Comparison of ENCODE assay signal across 17 cellular contexts in the genomic region with DNA sequence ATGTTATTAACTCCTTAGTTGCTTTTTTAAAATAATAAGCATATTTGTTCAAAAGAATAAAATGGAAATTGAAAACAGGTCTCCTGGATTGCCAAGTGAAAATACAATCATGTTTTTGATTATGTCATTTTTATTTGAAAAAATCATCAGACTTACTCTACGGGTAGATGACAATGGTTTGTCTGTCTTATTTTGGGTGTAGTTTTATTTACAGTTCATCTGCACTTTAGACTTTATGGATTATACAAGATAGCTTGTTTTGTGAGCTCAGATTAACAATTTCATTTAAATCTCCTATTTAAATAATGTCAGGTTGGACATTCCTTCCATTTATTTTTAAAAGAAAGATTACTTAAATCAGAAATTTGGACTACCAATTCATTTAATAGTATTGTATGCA. TPM values are rescaled to one million over a fixed set of nuclear protein-coding genes. Genes with fewer than 3 reads are reported as not detected.
A peak's percentile ranks its signal among the peaks of the same experiment; 100 is the strongest.
DNase-seq lines count a peak whose midpoint lies in the region; ATAC-seq, FAIRE-seq and TF ChIP-seq lines count a peak whose summit lies in the region.
"Had no signal": no experiment of that assay in that cellular context is flagged by ENCODE, and none has a peak within 500 bp of the region (broad histone marks: within the 10 kb centered on the region; RNA-seq: fewer than 3 reads in every experiment).

No MANE protein-coding gene starts in this region.

- H3K9me3 ChIP-seq in hepatocyte (ENCODE audit: low read depth) (no peaks in the 10 kb centered on the region), liver (ENCODE audit: control insufficient read depth in 4 of 4, low read length in 3 of 4) (no peaks in the 10 kb centered on the region)
- H3K9me3 ChIP-seq: BLaER1 treated with 17β-estradiol and CSF1 and Interleukin-3, amounts not matched to agents 10 nM and 100 nM; HAP-1 had no signal

- H3K27me3 ChIP-seq in hepatocyte (no peaks in the 10 kb centered on the region), liver (ENCODE audit: control insufficient read depth in 4 of 4, insufficient read depth in 4 of 4, low read length in 3 of 4) (no peaks in the 10 kb centered on the region)
- H3K27me3 ChIP-seq: BLaER1 treated with 17β-estradiol and CSF1 and Interleukin-3, amounts not matched to agents 10 nM and 100 nM had no signal

- H3K27ac ChIP-seq in 22Rv1: peak overlapping the region; percentile 36; the same call in 1 of the 2 replicates
- H3K27ac ChIP-seq in hepatocyte: peak overlapping the region; percentile 42
- no peak overlapping the region for H3K27ac ChIP-seq in liver (ENCODE audit: low read depth in 1 of 2, low read length in 2 of 2)
- H3K27ac ChIP-seq: BLaER1 treated with 17β-estradiol and CSF1 and Interleukin-3, amounts not matched to agents 10 nM and 100 nM; GM23248; KMS-11 had no signal

- ATAC-seq in HG02798 (IDR thresholded peaks at IDR 0.05; ENCODE audit: poor library complexity, unreplicated experiment): no peak
- no peak for ATAC-seq in HG02938 (IDR thresholded peaks at IDR 0.05; ENCODE audit: unreplicated experiment)
- ATAC-seq in GM19452 (IDR thresholded peaks at IDR 0.05; ENCODE audit: unreplicated experiment): no peak
- ATAC-seq: CD8-positive, alpha-beta T cell had no signal

- TF ChIP-seq CTCF in 22Rv1 (IDR thresholded peaks at IDR 0.05): no peak
- no peak for TF ChIP-seq CTCF in hepatocyte (IDR thresholded peaks at IDR 0.05; ENCODE audit: poor library complexity)
- TF ChIP-seq CTCF in liver (IDR thresholded peaks at IDR 0.05; ENCODE audit: low read depth, low read length, missing input control): no peak

- WGBS in hepatocyte (ENCODE audit: low lambda C conversion rate, missing lambda C conversion rate): 81% methylated on average over 1 of the region's 1 CpG
- 33% methylated on average over 1 of the region's 1 CpG for WGBS in liver

- peak; percentile 45 for FAIRE-seq in G401.6 (lab: Jason Lieb, UNC)
- FAIRE-seq: GM12892, GM19239 had no signal

- no peak overlapping the region for H3K9ac ChIP-seq in liver (ENCODE audit: low read depth in 1 of 2, low read length in 2 of 2)
- H3K9ac ChIP-seq: BLaER1 treated with 17β-estradiol and CSF1 and Interleukin-3, amounts not matched to agents 10 nM and 100 nM; GM23248; KMS-11 had no signal

- H3K4me3 ChIP-seq in hepatocyte (no peak overlapping the region), liver (ENCODE audit: low read depth in 1 of 3, low read length in 3 of 3) (no peak overlapping the region)
- H3K4me3 ChIP-seq: BLaER1 treated with 17β-estradiol and CSF1 and Interleukin-3, amounts not matched to agents 10 nM and 100 nM; GM23248; HAP-1 had no signal

- no peak overlapping the region for H2AFZ ChIP-seq in hepatocyte
- H2AFZ ChIP-seq: GM23248 had no signal

- no peak for DNase-seq in hepatocyte (ENCODE audit: low spot score)
- DNase-seq: 8988T; CD8-positive, alpha-beta T cell; COR-L47; GDM1; GM23248 had no signal

- H3K79me2 ChIP-seq in hepatocyte: no peaks in the 10 kb centered on the region

- H3K9me2 ChIP-seq in hepatocyte (replicated peaks; ENCODE audit: insufficient read depth): no peaks in the 10 kb centered on the region

- no peak for TF ChIP-seq RAD21 in liver (IDR thresholded peaks at IDR 0.05)

- no peaks in the 10 kb centered on the region for H4K20me1 ChIP-seq in hepatocyte (ENCODE audit: insufficient read depth, poor library complexity, severe bottlenecking)

- H3K36me3 ChIP-seq in hepatocyte (replicated peaks; ENCODE audit: insufficient read depth, low read depth): no peaks in the 10 kb centered on the region
- H3K36me3 ChIP-seq in liver (ENCODE audit: control insufficient read depth in 4 of 4, insufficient read depth in 3 of 4, low read depth in 1 of 4, low read length in 3 of 4): peaks cover 0 to 6% (median 1%) of the 10 kb centered on the region in 4 donors
- H3K36me3 ChIP-seq: HAP-1 had no signal

- no peak overlapping the region for H3K4me2 ChIP-seq in hepatocyte
- H3K4me2 ChIP-seq: BLaER1 treated with 17β-estradiol and CSF1 and Interleukin-3, amounts not matched to agents 10 nM and 100 nM; KMS-11 had no signal

- H3K4me1 ChIP-seq in hepatocyte (ENCODE audit: insufficient read depth): no peaks in the 10 kb centered on the region
- peaks cover 0 to 9% (median under 1%) of the 10 kb centered on the region in 4 donors for H3K4me1 ChIP-seq in liver (ENCODE audit: control insufficient read depth in 4 of 4, insufficient read depth in 4 of 4, low read length in 3 of 4)
- H3K4me1 ChIP-seq: BLaER1 treated with 17β-estradiol and CSF1 and Interleukin-3, amounts not matched to agents 10 nM and 100 nM; HAP-1 had no signal

TF ChIP-seq in liver, 16 proteins besides CTCF, POLR2A, EP300 and RAD21:
- peak; percentile 41 to 56 for TF ChIP-seq HNF4A (conservative IDR thresholded peaks at IDR 0.05)
- TF ChIP-seq FOXA1 (IDR thresholded peaks at IDR 0.05): no peak
TF ChIP-seq in liver: peak in this region for 1.

RNA-seq across cellular contexts. Expression of a gene that starts 14.8 kb away (rescaled TPM):
- total RNA-seq in hepatocyte (28.7 and 31.8 TPM in 2 replicates), liver (10 to 100 TPM; 10.1 to 11.6 TPM)
- polyA plus RNA-seq in hepatocyte (19.7 TPM in 2 replicates), liver (1 to 10 TPM; 4.9 to 7.9 TPM)

Comparison
In these comparisons a context has a peak if more than half of its experiments do, and no peak if none do; other contexts are left out.
1. H3K27ac ChIP-seq: peak in 22Rv1 (single experiment) and hepatocyte (single experiment); none in liver (0 of 2).